ENCODE assay signal across 26 cellular contexts in the genomic region with DNA sequence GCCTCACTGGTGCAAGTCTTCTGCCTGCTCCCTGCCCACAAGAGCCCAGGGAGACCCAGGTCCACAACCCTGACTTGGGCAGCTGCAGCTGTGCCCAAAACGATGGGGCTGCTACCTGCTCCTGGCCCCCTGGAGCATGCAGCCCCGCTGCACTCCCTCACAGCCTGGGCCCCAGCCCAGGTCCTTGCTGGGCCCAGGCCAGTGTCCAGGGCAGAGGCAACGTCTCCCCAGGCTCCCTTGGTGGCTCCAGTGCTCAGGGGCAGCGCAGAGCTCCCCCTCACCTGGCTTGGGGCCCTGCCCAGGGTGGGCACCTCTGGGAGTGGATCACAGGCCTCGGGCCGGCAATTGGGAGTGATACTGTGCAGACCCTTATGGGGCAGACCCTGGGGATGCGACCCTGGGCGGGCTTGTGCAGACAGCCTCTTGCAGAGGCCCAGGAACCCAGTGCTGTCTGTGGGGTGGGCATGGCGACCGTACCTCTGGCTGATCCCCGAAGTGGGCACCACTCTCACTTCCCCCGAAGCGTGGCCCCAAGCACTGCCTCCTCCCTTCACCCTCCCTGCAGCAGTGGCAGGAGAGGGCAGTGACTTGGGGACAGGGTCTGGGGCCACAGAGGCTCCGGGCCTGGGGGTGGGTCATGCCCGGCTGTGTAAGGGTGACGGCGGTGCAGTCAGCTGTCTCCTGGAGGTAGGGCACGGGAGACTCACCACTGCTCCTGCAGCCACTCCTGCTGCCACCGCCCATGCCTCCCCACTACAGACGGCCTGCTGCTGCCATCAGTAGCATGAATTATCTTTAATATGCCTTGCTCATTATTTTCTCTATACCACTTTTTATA.
"Had no signal": no experiment of that assay in that cellular context is flagged by ENCODE, and none has a peak within 500 bp of the region (broad histone marks: within the 10 kb centered on the region; RNA-seq: fewer than 3 reads in every experiment).

No MANE protein-coding gene starts in this region.

- H3K9me3 ChIP-seq: SK-N-SH had no signal

- DNase-seq: activated CD4-positive, alpha-beta T cell treated with anti-CD3 and anti-CD28 coated beads for 48 hours; activated CD4-positive, alpha-beta T cell treated with anti-CD3 and anti-CD28 coated beads, Interleukin-2, amount 50 U/mL, for 4 hours; activated CD4-positive, CD25-positive, alpha-beta regulatory T cell treated with anti-CD3 and anti-CD28 coated beads, Interleukin-2, amount 50 U/mL, for 72 hours; activated CD8-positive, alpha-beta memory T cell treated with anti-CD3 and anti-CD28 coated beads, Interleukin-2, amount 50 U/mL, for 48 hours; activated CD8-positive, alpha-beta T cell treated with anti-CD3 and anti-CD28 coated beads, Interleukin-2, amount 10 ng/mL, durations not matched to agents 7 days and 5 days; activated effector memory CD4-positive, alpha-beta T cell treated with anti-CD3 and anti-CD28 coated beads, Interleukin-2, amount 50 U/mL, for 16 hours; activated naive CD4-positive, alpha-beta T cell treated with anti-CD3 and anti-CD28 coated beads for 36 hours; activated T-cell treated with anti-CD3 and anti-CD28 coated beads, Interleukin-2, amount 50 U/mL, for 24 hours; amygdala; brain microvascular endothelial cell; IMR-90; KBM-7; NCI-H1048; NCI-H146; NCI-H187 treated with DMSO at 0.1 percent for 48 hours; NCI-H2081 treated with DMSO at 0.1 percent for 48 hours; NCI-H2171 treated with DMSO at 0.1 percent for 48 hours; NCI-H226; NCI-H526; NCI-H774; SK-N-SH; SW 1271 had no signal

- H3K9me2 ChIP-seq: SK-N-SH had no signal

- H3K9ac ChIP-seq: SK-N-SH had no signal

- H3K4me3 Mint-ChIP-seq: activated CD8-positive, alpha-beta T cell treated with anti-CD3 and anti-CD28 coated beads, Interleukin-2, amount 10 ng/mL, durations not matched to agents 7 days and 5 days; activated naive CD4-positive, alpha-beta T cell treated with anti-CD3 and anti-CD28 coated beads for 36 hours; activated naive CD8-positive, alpha-beta T cell; activated T-cell treated with anti-CD3 and anti-CD28 coated beads, Interleukin-2, amount 50 U/mL, for 24 hours; WTC11 had no signal

- H3K4me3 ChIP-seq: cardiac muscle cell had no signal

- H3K27ac Mint-ChIP-seq: activated CD8-positive, alpha-beta T cell treated with anti-CD3 and anti-CD28 coated beads, Interleukin-2, amount 10 ng/mL, durations not matched to agents 7 days and 5 days; activated naive CD4-positive, alpha-beta T cell treated with anti-CD3 and anti-CD28 coated beads for 36 hours; activated naive CD8-positive, alpha-beta T cell; activated T-cell treated with anti-CD3 and anti-CD28 coated beads, Interleukin-2, amount 50 U/mL, for 24 hours; WTC11 had no signal

- ATAC-seq: activated CD8-positive, alpha-beta T cell treated with anti-CD3 and anti-CD28 coated beads, Interleukin-2, amount 10 ng/mL, durations not matched to agents 7 days and 5 days; Right ventricle myocardium inferior; WTC11 had no signal

- H3K4me2 ChIP-seq: SK-N-SH had no signal

- H3K27me3 ChIP-seq: brain microvascular endothelial cell, cardiac muscle cell had no signal

- H3K36me3 ChIP-seq: brain microvascular endothelial cell, cardiac muscle cell had no signal

- H3K27ac ChIP-seq: brain microvascular endothelial cell, cardiac muscle cell had no signal
